ENCODE assay signal across 11 cellular contexts in the genomic region with DNA sequence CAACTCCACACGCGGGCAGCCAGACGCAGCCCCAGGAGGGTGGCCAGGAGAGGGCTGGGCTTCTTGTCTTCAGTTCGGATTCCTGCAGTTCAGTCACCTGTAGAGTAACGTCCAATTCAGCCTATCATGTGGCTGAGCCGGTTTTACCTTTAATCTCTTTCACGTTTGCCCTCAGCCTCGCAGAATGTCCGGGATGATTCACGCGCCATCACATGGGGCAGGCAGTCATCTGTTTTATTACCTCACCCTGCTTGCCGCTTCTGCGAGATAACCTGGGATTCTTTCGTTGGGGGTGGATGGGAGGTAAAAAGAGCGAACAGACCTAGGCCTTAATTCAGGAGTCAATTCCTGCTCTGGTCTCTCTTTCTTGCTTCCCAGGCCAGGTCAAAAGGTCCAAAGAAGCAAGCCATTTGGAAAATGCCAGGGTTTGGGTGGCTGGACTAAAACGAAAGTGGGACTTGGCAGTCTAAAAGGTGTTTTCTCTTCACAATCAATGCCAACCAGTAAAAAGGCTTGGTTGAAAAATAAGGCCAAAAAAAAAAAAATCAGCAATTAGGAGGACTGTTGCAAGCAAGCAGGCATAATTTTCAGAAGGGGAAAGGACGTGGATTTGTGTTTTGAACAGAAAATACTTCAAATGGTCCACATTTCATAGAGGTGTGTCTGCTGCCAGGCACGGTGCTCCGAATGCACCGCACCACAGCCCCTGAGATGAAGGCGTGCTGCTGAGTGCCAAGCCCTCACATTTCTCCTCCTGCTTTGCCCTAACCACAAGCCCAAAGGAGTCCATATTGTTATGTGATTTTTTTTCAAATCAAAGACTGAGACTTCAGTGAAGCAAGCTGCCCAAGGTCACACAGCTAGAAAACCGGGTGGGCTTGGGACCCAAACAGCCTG. TPM values are rescaled to one million over a fixed set of nuclear protein-coding genes. Genes with fewer than 3 reads are reported as not detected.
A peak's percentile ranks its signal among the peaks of the same experiment; 100 is the strongest.
DNase-seq lines count a peak whose midpoint lies in the region; ATAC-seq and TF ChIP-seq lines count a peak whose summit lies in the region.
"Had no signal": no experiment of that assay in that cellular context is flagged by ENCODE, and none has a peak within 500 bp of the region (broad histone marks: within the 10 kb centered on the region; RNA-seq: fewer than 3 reads in every experiment).

No MANE protein-coding gene starts in this region.

- H3K4me3 Mint-ChIP-seq in activated T-helper 17 cell treated with anti-CD3 and anti-CD28 coated beads, Interleukin-2, amount 50 U/mL, for 72 hours = no peak overlapping the region

- H3K9me3 ChIP-seq in breast epithelium (peaks cover 4 to 9% of the 10 kb centered on the region in 2 donors), right lobe of liver (no peaks in the 10 kb centered on the region), thymus (ENCODE audit: control insufficient read depth) (no peaks in the 10 kb centered on the region)

- DNase-seq in HPDE6-E6E7 (ENCODE audit: extremely low spot score) (peak; percentile 88), breast epithelium (ENCODE audit: low spot score in 2 of 2) (peak; percentile 61 to 76), right lobe of liver (peak; percentile 68 to 80 (median 73)), NCI-H1092 treated with DMSO at 0.1 percent for 48 hours (lab: John Stamatoyannopoulos, UW) (no peak)
- DNase-seq: NCI-H1930, spleen had no signal

- peak overlapping the region; percentile 73 to 90 for H3K27ac ChIP-seq in breast epithelium
- H3K27ac ChIP-seq in right lobe of liver = peak overlapping the region; percentile 76 to 87 (median 84)
- peak overlapping the region; percentile 37 for H3K27ac ChIP-seq in thymus (ENCODE audit: low read depth)
- H3K27ac ChIP-seq: gastroesophageal sphincter, spleen had no signal

- peak; percentile 49 to 66 (median 56) for ATAC-seq in right lobe of liver
- no peak for ATAC-seq in HG03521 (IDR thresholded peaks at IDR 0.05; ENCODE audit: unreplicated experiment)
- no peak for ATAC-seq in activated T-helper 17 cell treated with anti-CD3 and anti-CD28 coated beads, Interleukin-2, amount 50 U/mL, for 72 hours (replicated peaks)
- no peak for ATAC-seq in HG02642 (IDR thresholded peaks at IDR 0.05; ENCODE audit: poor library complexity, unreplicated experiment)
- ATAC-seq: gastroesophageal sphincter had no signal

- H3K36me3 Mint-ChIP-seq in activated T-helper 17 cell treated with anti-CD3 and anti-CD28 coated beads, Interleukin-2, amount 50 U/mL, for 72 hours (ENCODE audit: low read depth) = no peaks in the 10 kb centered on the region

- H3K4me1 ChIP-seq in breast epithelium (no peaks in the 10 kb centered on the region), right lobe of liver (peaks cover 0 to 21% (median 8%) of the 10 kb centered on the region in 4 donors), thymus (ENCODE audit: control insufficient read depth, insufficient read depth, low read length) (no peaks in the 10 kb centered on the region)

- H3K27me3 ChIP-seq in breast epithelium (no peaks in the 10 kb centered on the region), right lobe of liver (no peaks in the 10 kb centered on the region), thymus (ENCODE audit: control insufficient read depth, insufficient read depth) (peaks cover 25% of the 10 kb centered on the region)

- H3K4me1 Mint-ChIP-seq in activated T-helper 17 cell treated with anti-CD3 and anti-CD28 coated beads, Interleukin-2, amount 50 U/mL, for 72 hours = peaks cover 23% of the 10 kb centered on the region

- H3K27me3 Mint-ChIP-seq in activated T-helper 17 cell treated with anti-CD3 and anti-CD28 coated beads, Interleukin-2, amount 50 U/mL, for 72 hours = peaks cover 21% of the 10 kb centered on the region

- H3K36me3 ChIP-seq in breast epithelium (no peaks in the 10 kb centered on the region), right lobe of liver (no peaks in the 10 kb centered on the region), thymus (ENCODE audit: control insufficient read depth, insufficient read depth) (no peaks in the 10 kb centered on the region)
- H3K36me3 ChIP-seq: gastroesophageal sphincter, spleen had no signal

- no peak for TF ChIP-seq POLR2A in breast epithelium (IDR thresholded peaks at IDR 0.05)
- TF ChIP-seq POLR2A in right lobe of liver (IDR thresholded peaks at IDR 0.05) = peak; percentile 65

- H3K27ac Mint-ChIP-seq in activated T-helper 17 cell treated with anti-CD3 and anti-CD28 coated beads, Interleukin-2, amount 50 U/mL, for 72 hours = no peak overlapping the region

- peak overlapping the region in 2 of 3 donors; percentile 40 to 50 for H3K4me3 ChIP-seq in breast epithelium
- H3K4me3 ChIP-seq in right lobe of liver = peak overlapping the region in 2 of 3 donors; percentile 28 to 30
- no peak overlapping the region for H3K4me3 ChIP-seq in thymus (ENCODE audit: low read length)
- H3K4me3 ChIP-seq: gastroesophageal sphincter, spleen had no signal

- WGBS in right lobe of liver (ENCODE audit: insufficient coverage, low coverage, low lambda C conversion rate, missing lambda C conversion rate) = 27% methylated on average over 18 of the region's 22 CpGs
- WGBS in thymus = 83% methylated on average over 22 of the region's 22 CpGs

- peaks cover 10% of the 10 kb centered on the region for H3K9me3 Mint-ChIP-seq in activated T-helper 17 cell treated with anti-CD3 and anti-CD28 coated beads, Interleukin-2, amount 50 U/mL, for 72 hours

- intact Hi-C loops in breast epithelium (cut with DNase I; ENCODE audit: low total_unique reads) (no loop called here), right lobe of liver (cut with DNase I) (no loop called here)

- TF ChIP-seq CTCF in breast epithelium (IDR thresholded peaks at IDR 0.05) (no peak), right lobe of liver (IDR thresholded peaks at IDR 0.05) (no peak)

RNA-seq across cellular contexts. Expression of a gene that starts 2.8 kb away (rescaled TPM):
- total RNA-seq in breast epithelium (10 to 100 TPM in 2 of 3 donors, under 1 TPM in 1; 0.96 to 59.9 (median 59.6) TPM), right lobe of liver (10 to 100 TPM in 5 of 6 experiments, 1 to 10 TPM in 1; 9.6 to 74.4 (median 23.5) TPM)
- 6.0 TPM for polyA plus RNA-seq in thymus
- 1 to 10 TPM; 1.3 to 1.9 TPM for total RNA-seq in activated T-helper 17 cell treated with anti-CD3 and anti-CD28 coated beads, Interleukin-2, amount 50 U/mL, for 72 hours

Comparison
In these comparisons a context has a peak if more than half of its experiments do, and no peak if none do; other contexts are left out.
1. ATAC-seq: peak in right lobe of liver (4 of 4); none in HG03521 (single experiment), activated T-helper 17 cell treated with anti-CD3 and anti-CD28 coated beads, Interleukin-2, amount 50 U/mL, for 72 hours (single experiment) and HG02642 (single experiment).
2. Peak in every context shown above with its lines, with median percentiles within 50 percentile points of each other: H3K27ac ChIP-seq.